ENCODE assay signal across 24 cellular contexts in the genomic region with DNA sequence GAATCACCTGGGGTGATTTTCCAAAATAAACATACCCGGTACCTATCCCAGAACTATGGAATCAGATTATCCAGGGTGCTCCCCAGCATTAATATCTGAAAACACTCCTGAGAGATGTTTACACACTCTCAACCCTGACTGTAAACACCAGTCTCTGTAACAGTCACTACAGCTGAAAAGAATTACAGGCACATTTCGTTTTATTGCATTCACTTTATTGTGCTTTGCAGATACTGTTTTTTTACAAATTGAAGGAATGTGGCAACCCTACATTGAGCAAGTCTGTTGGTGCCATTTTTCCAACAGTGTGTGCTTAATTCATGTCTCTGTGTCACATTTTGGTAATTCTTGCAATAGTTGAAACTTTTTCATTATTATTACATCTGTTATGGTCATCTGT.
"Had no signal": no experiment of that assay in that cellular context is flagged by ENCODE, and none has a peak within 500 bp of the region (broad histone marks: within the 10 kb centered on the region; RNA-seq: fewer than 3 reads in every experiment).

No MANE protein-coding gene starts in this region.

- H3K9me3 Mint-ChIP-seq: stimulated activated naive CD8-positive, alpha-beta T cell treated with anti-CD3 and anti-CD28 coated beads, Interleukin-15, Interleukin-2, amounts not matched to agents 100 ng/mL and 50 ng/mL, for 24 hours had no signal

- H3K9ac ChIP-seq: neural progenitor cell had no signal

- ATAC-seq: gastrocnemius medialis; left lung; naive thymus-derived CD4-positive, alpha-beta T cell; sciatic nerve; stimulated activated naive B cell treated with anti-CD40 and anti-IgM and Interleukin-4, amounts not matched to agents 10 μg/mL and 1 μg/mL and 100 μg/mL, for 72 hours; upper lobe of right lung had no signal

- H3K4me1 ChIP-seq: esophagus muscularis mucosa, gastrocnemius medialis, left lung, neural progenitor cell, prostate gland, right atrium auricular region, spleen, upper lobe of right lung, uterus had no signal

- H3K27ac Mint-ChIP-seq: mesothelial cell of epicardium; naive thymus-derived CD4-positive, alpha-beta T cell; nephron; neural progenitor cell; stimulated activated naive B cell treated with anti-CD40 and anti-IgM and Interleukin-4, amounts not matched to agents 10 μg/mL and 1 μg/mL and 100 μg/mL, for 72 hours; stimulated activated naive CD8-positive, alpha-beta T cell treated with anti-CD3 and anti-CD28 coated beads, Interleukin-15, Interleukin-2, amounts not matched to agents 100 ng/mL and 50 ng/mL, for 24 hours had no signal

- H3K27ac ChIP-seq: coronary artery, esophagus muscularis mucosa, gastrocnemius medialis, left lung, neural progenitor cell, prostate gland, right atrium auricular region, spleen, thoracic aorta, upper lobe of right lung, uterus had no signal

- DNase-seq: dermis blood vessel endothelial cell; effector memory CD4-positive, alpha-beta T cell; foreskin fibroblast; gastrocnemius medialis; head of caudate nucleus; kidney; left lung; mesenchymal stem cell; naive thymus-derived CD4-positive, alpha-beta T cell; spleen; stimulated activated naive B cell treated with anti-CD40 and anti-IgM and Interleukin-4, amounts not matched to agents 10 μg/mL and 1 μg/mL and 100 μg/mL, for 72 hours; transverse colon; upper lobe of right lung; uterus had no signal

- H3K4me2 ChIP-seq: neural progenitor cell had no signal

- H2AFZ ChIP-seq: neural progenitor cell had no signal

- H3K4me1 Mint-ChIP-seq: nephron, neural progenitor cell had no signal

- H3K9me3 ChIP-seq: gastrocnemius medialis, prostate gland, thoracic aorta, upper lobe of right lung, uterus had no signal

- H3K27me3 ChIP-seq: esophagus muscularis mucosa, gastrocnemius medialis, left lung, neural progenitor cell, right atrium auricular region, spleen, transverse colon, upper lobe of right lung, uterus had no signal

- H3K27me3 Mint-ChIP-seq: stimulated activated naive B cell treated with anti-CD40 and anti-IgM and Interleukin-4, amounts not matched to agents 10 μg/mL and 1 μg/mL and 100 μg/mL, for 72 hours; stimulated activated naive CD8-positive, alpha-beta T cell treated with anti-CD3 and anti-CD28 coated beads, Interleukin-15, Interleukin-2, amounts not matched to agents 100 ng/mL and 50 ng/mL, for 24 hours had no signal

- H3K4me3 ChIP-seq: coronary artery, esophagus muscularis mucosa, gastrocnemius medialis, left lung, neural progenitor cell, prostate gland, right atrium auricular region, spleen, thoracic aorta, transverse colon, upper lobe of right lung, uterus had no signal

- H3K4me3 Mint-ChIP-seq: mesothelial cell of epicardium; naive thymus-derived CD4-positive, alpha-beta T cell; nephron; neural progenitor cell; stimulated activated naive B cell treated with anti-CD40 and anti-IgM and Interleukin-4, amounts not matched to agents 10 μg/mL and 1 μg/mL and 100 μg/mL, for 72 hours; stimulated activated naive CD8-positive, alpha-beta T cell treated with anti-CD3 and anti-CD28 coated beads, Interleukin-15, Interleukin-2, amounts not matched to agents 100 ng/mL and 50 ng/mL, for 24 hours had no signal

- H3K36me3 ChIP-seq: esophagus muscularis mucosa, gastrocnemius medialis, neural progenitor cell, prostate gland, right atrium auricular region, spleen, thoracic aorta, transverse colon, upper lobe of right lung, uterus had no signal
